ENCODE assay signal across 1 cellular context in the genomic region with DNA sequence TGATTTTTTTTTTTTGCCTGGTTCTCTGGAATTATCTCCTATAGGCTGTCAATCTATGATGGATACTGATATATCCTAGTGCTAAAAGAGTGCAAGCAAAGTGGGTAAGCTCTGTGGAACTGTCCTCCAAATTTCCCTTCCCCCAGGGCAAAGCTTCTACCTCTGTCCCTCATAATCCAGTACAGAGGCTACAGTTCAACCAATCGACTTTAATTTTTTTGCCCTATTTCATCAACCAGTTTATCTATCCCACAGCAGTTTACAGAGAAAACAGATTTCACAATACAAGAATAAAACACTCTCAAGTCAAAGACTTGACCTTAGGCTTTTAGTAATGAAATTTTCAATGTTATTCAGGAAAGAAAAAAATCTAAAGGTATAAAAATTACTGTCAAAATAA.
A peak's percentile ranks its signal among the peaks of the same experiment; 100 is the strongest.
TF ChIP-seq lines count a peak whose summit lies in the region.

No MANE protein-coding gene starts in this region.

TF ChIP-seq in HepG2, 621 proteins besides CTCF, POLR2A, EP300 and RAD21:
- TF ChIP-seq ZNF329 (CRISPR knock-in tag; IDR thresholded peaks at IDR 0.05; ENCODE audit: low read depth) (no peak), SOX13 (IDR thresholded peaks at IDR 0.05) (no peak), SOX13 (CRISPR knock-in tag; conservative IDR thresholded peaks at IDR 0.05 in 1 of 2, IDR thresholded peaks at IDR 0.05 in 1 of 2) (no peak), FOXP1 (IDR thresholded peaks at IDR 0.05) (no peak), FOXP1 (CRISPR knock-in tag; IDR thresholded peaks at IDR 0.05) (peak; percentile 33; the same call in 1 of the 2 replicates), CEBPB (IDR thresholded peaks at IDR 0.05; ENCODE audit: borderline replicate concordance, low read depth, low read length) (peak; percentile 58)
- TF ChIP-seq, protein P1, sequence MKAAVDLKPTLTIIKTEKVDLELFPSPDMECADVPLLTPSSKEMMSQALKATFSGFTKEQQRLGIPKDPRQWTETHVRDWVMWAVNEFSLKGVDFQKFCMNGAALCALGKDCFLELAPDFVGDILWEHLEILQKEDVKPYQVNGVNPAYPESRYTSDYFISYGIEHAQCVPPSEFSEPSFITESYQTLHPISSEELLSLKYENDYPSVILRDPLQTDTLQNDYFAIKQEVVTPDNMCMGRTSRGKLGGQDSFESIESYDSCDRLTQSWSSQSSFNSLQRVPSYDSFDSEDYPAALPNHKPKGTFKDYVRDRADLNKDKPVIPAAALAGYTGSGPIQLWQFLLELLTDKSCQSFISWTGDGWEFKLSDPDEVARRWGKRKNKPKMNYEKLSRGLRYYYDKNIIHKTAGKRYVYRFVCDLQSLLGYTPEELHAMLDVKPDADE (CRISPR knock-in tag; IDR thresholded peaks at IDR 0.05), result no peak
